ENCODE assay signal across 9 cellular contexts in genomic region chr6:34154668-34155447, GRCh38. TPM values are rescaled to one million over a fixed set of nuclear protein-coding genes. Genes with fewer than 3 reads are reported as not detected.
DNase-seq lines count a peak whose midpoint lies in the region; ATAC-seq, FAIRE-seq and TF ChIP-seq lines count a peak whose summit lies in the region.
"Had no signal": no experiment of that assay in that cellular context is flagged by ENCODE, and none has a peak within 500 bp of the region (broad histone marks: within the 10 kb centered on the region; RNA-seq: fewer than 3 reads in every experiment).

No MANE protein-coding gene starts in this region.

- H3K9me3 ChIP-seq in mammary epithelial cell (replicated peaks; ENCODE audit: insufficient read depth, low read length), result peaks cover 5% of the 10 kb centered on the region
- H3K9me3 ChIP-seq in kidney (ENCODE audit: control insufficient read depth in 1 of 2, low read length in 2 of 2), result no peaks in the 10 kb centered on the region

- H3K27ac Mint-ChIP-seq in WTC11, result no peak overlapping the region

- intact Hi-C loops in mammary epithelial cell (cut with micrococcal nuclease) (loop anchor here (1.0 kb wide), 3 partner anchors 100 to 570 kb away; no protein-coding TSS in a partner anchor), kidney (cut with DNase I) (loop anchor here (10.0 kb wide), 1 partner anchor 390 kb away; no protein-coding TSS in a partner anchor)

- no peaks in the 10 kb centered on the region for H4K20me1 ChIP-seq in mammary epithelial cell (ENCODE audit: insufficient read depth, low read length)

- FAIRE-seq in kidney (lab: Jason Lieb, UNC), result no peak

- H3K27me3 Mint-ChIP-seq in WTC11 (ENCODE audit: low read depth), result peaks cover 64% of the 10 kb centered on the region

- dilution Hi-C loops in mammary epithelial cell (cut with HindIII; ENCODE audit: low sequenced_read_pairs), result no loop called here

- H3K4me2 ChIP-seq in mammary epithelial cell (ENCODE audit: insufficient read depth, low read depth, low read length), result peak overlapping the region; percentile 88

- DNase-seq in GM04504 (ENCODE audit: low read depth) (peak; percentile 8), LNCaP clone FGC (ENCODE audit: low read depth) (no peak), WTC11 (ENCODE audit: low spot score) (peak; percentile 87), mammary epithelial cell (no peak), kidney (peak; percentile 83)
- DNase-seq in stimulated activated CD4-positive, alpha-beta T cell treated with anti-CD3 and anti-CD28 coated beads, Interleukin-4, amount 100 ng/mL, for 1 hour, result peak; percentile 73

- peaks cover 5% of the 10 kb centered on the region for H3K27me3 ChIP-seq in mammary epithelial cell (ENCODE audit: insufficient read depth, low read length)

- no peaks in the 10 kb centered on the region for H3K79me2 ChIP-seq in mammary epithelial cell (ENCODE audit: insufficient read depth, low read length)

- H3K4me3 Mint-ChIP-seq in WTC11, result peak overlapping the region; percentile 64

- H3K4me1 Mint-ChIP-seq in WTC11, result peaks cover 40% of the 10 kb centered on the region

- H3K9me3 Mint-ChIP-seq in WTC11, result peaks cover 11% of the 10 kb centered on the region

- H3K27ac ChIP-seq in mammary epithelial cell (ENCODE audit: insufficient read depth, low read depth, low read length) (no peak overlapping the region), kidney (ENCODE audit: low read depth in 2 of 2, low read length in 2 of 2) (no peak overlapping the region)

- no TSS peak for BruUV-seq in mammary epithelial cell (replicated peaks; lab: Mats Ljungman, UMichigan)

- in situ Hi-C loops in mammary epithelial cell (cut with MboI; ENCODE audit: low sequenced_read_pairs in 2 of 2), result loop anchor here (10.0 to 25.0 kb wide), 5 partner anchors 100 to 568 kb away; partner anchors contain the start of gene BAK1 (in 1 of the 2)

- WGBS in mammary epithelial cell (ENCODE audit: low coverage, missing lambda C conversion rate), result 24% methylated on average over 13 of the region's 61 CpGs

- H2AFZ ChIP-seq in mammary epithelial cell (ENCODE audit: low read depth, low read length), result peak overlapping the region; percentile 64

- peaks cover 7% of the 10 kb centered on the region for H3K36me3 Mint-ChIP-seq in WTC11

- CTCF ChIA-PET in WTC11 (lab: Charles Lee), result interaction anchor here (0.5 to 8.8 kb wide), 61 partner anchors 9 to 455 kb away, joined by 3 to 187 read pairs (median 4); partner anchors contain the start of genes GRM4, SMIM29 and UQCC2
- CTCF ChIA-PET in mammary epithelial cell (lab: Charles Lee; ENCODE audit: low non-redundant PET), result interaction anchor here (0.7 kb wide), 1 partner anchor 387 kb away, joined by 3 read pairs; no protein-coding TSS in a partner anchor

- peak overlapping the region; percentile 23 for H3K4me3 ChIP-seq in LNCaP clone FGC (ENCODE audit: low read depth, low read length)
- peak overlapping the region in 1 of 3 experiments; percentile 34 for H3K4me3 ChIP-seq in mammary epithelial cell (replicated peaks in 1 of 3; ENCODE audit: insufficient read depth in 1 of 3, low read depth in 2 of 3, low read length in 3 of 3)
- peak overlapping the region in 1 of 2 donors; percentile 29 for H3K4me3 ChIP-seq in kidney (ENCODE audit: low read length in 2 of 2)

- H3K9ac ChIP-seq in mammary epithelial cell (ENCODE audit: insufficient read depth, low read length) (no peak overlapping the region), kidney (ENCODE audit: low read length in 2 of 2) (no peak overlapping the region)

- ATAC-seq in WTC11, result peak; percentile 78
- ATAC-seq in GM21529 (IDR thresholded peaks at IDR 0.05; ENCODE audit: unreplicated experiment), result no peak
- no peak for ATAC-seq in GM21515 (IDR thresholded peaks at IDR 0.05; ENCODE audit: unreplicated experiment)

- no peaks in the 10 kb centered on the region for H3K36me3 ChIP-seq in mammary epithelial cell (ENCODE audit: insufficient read depth, low read length)
- H3K36me3 ChIP-seq in kidney (ENCODE audit: control insufficient read depth in 1 of 2, insufficient read depth in 2 of 2, low read length in 2 of 2), result no peaks in the 10 kb centered on the region

- TF ChIP-seq CTCF in LNCaP clone FGC (IDR thresholded peaks at IDR 0.05; ENCODE audit: control insufficient read depth, extremely low read depth, insufficient read depth) (peak; percentile 98), WTC11 (IDR thresholded peaks at IDR 0.05) (peak; percentile 97), mammary epithelial cell (conservative IDR thresholded peaks at IDR 0.05 in 1 of 2, IDR thresholded peaks at IDR 0.05 in 1 of 2; ENCODE audit: extremely low read depth in 1 of 2, insufficient read depth in 1 of 2, low read depth in 1 of 2, low read length in 2 of 2) (peak; percentile 86 to 99), kidney (IDR thresholded peaks at IDR 0.05; ENCODE audit: borderline replicate concordance, extremely low read depth, insufficient read depth) (peak; percentile 83)

- POLR2A ChIA-PET in WTC11 (lab: Charles Lee), result interaction anchor here (0.5 to 1.1 kb wide), 2 partner anchors 262 to 383 kb away, joined by 3 read pairs; no protein-coding TSS in a partner anchor

- H3K4me1 ChIP-seq in mammary epithelial cell (ENCODE audit: insufficient read depth, low read length) (peaks cover 8% of the 10 kb centered on the region), kidney (ENCODE audit: control insufficient read depth in 1 of 2, insufficient read depth in 1 of 2, low read depth in 1 of 2, low read length in 2 of 2) (peaks cover 0 to 3% of the 10 kb centered on the region in 2 donors)

TF ChIP-seq in WTC11, 78 proteins besides CTCF, POLR2A, EP300 and RAD21 (continues in another document):
- peak; percentile 25; the same call in 1 of the 2 replicates for TF ChIP-seq CREM (CRISPR knock-in tag; IDR thresholded peaks at IDR 0.05)
- no peak for TF ChIP-seq E2F1 (CRISPR knock-in tag; IDR thresholded peaks at IDR 0.05)
- TF ChIP-seq ETV6 (CRISPR knock-in tag; IDR thresholded peaks at IDR 0.05), result peak; percentile 86
- no peak for TF ChIP-seq ZBTB21 (CRISPR knock-in tag; IDR thresholded peaks at IDR 0.05; ENCODE audit: borderline replicate concordance)
- no peak for TF ChIP-seq FOXP4 (CRISPR knock-in tag; IDR thresholded peaks at IDR 0.05)
- TF ChIP-seq ATF2 (CRISPR knock-in tag; IDR thresholded peaks at IDR 0.05; ENCODE audit: borderline replicate concordance, low read depth), result no peak
- no peak for TF ChIP-seq GABPB1 (CRISPR knock-in tag; IDR thresholded peaks at IDR 0.05)
- no peak for TF ChIP-seq STAT6 (CRISPR knock-in tag; conservative IDR thresholded peaks at IDR 0.05; ENCODE audit: low read depth)
- no peak; the same call in 1 of the 2 replicates for TF ChIP-seq SP1 (CRISPR knock-in tag; conservative IDR thresholded peaks at IDR 0.05)

RNA-seq across cellular contexts. Expression of gene GRM4, which starts 9.0 kb away (rescaled TPM):
- total RNA-seq in WTC11 (2021), result 32.2 to 34.5 TPM (median 32.2 TPM) in 3 replicates
- total RNA-seq in mammary epithelial cell, result under 1 TPM in 1 of 2 donors, not detected in 1; under 0.01 TPM
- not detected for polyA plus RNA-seq in mammary epithelial cell
- polyA minus RNA-seq in mammary epithelial cell, result not detected
- not detected for total RNA-seq in kidney
- not detected for polyA plus RNA-seq in kidney (ENCODE audit: insufficient read depth, low read depth, low replicate concordance)
- total RNA-seq: glomerular endothelial cell had no signal

Comparison
In these comparisons a context has a peak if more than half of its experiments do, and no peak if none do; other contexts are left out.
1. DNase-seq: peak in GM04504 (single experiment), WTC11 (single experiment), kidney (single experiment) and stimulated activated CD4-positive, alpha-beta T cell treated with anti-CD3 and anti-CD28 coated beads, Interleukin-4, amount 100 ng/mL, for 1 hour (single experiment); none in LNCaP clone FGC (single experiment) and mammary epithelial cell (single experiment).
2. RNA of gene GRM4, which starts 9.0 kb away (total RNA-seq): 32.2 to 34.5 TPM in WTC11; under 0.01 TPM in mammary epithelial cell and not detected in kidney (single experiment); every median in the first group is over 10 times any median in the second.
3. Peak in every context shown above with its lines, with median percentiles within 50 percentile points of each other: CTCF ChIP-seq.